Comparison of ENCODE assay signal across 13 cellular contexts in the genomic region with DNA sequence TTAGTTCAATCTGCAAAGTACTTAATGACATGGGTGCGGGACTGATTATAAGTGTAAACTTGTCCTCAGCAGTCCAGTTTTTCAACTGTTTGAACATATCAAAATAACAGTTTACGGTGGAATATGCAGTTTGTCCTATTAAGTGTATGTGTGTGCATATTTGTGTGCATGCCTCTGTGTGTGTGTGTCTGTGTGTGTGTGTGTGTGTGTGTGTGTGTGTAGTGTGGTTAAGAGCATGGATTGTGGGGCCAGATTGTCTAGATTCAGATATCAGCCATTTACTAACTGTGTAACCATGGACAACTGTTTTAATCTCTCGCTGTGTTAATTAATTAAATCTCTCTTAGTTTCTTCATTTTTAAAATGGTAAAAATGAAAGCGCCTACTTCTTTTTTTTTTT. TPM values are rescaled to one million over a fixed set of nuclear protein-coding genes. Genes with fewer than 3 reads are reported as not detected.
DNase-seq lines count a peak whose midpoint lies in the region; ATAC-seq lines count a peak whose summit lies in the region.
"Had no signal": no experiment of that assay in that cellular context is flagged by ENCODE, and none has a peak within 500 bp of the region (broad histone marks: within the 10 kb centered on the region; RNA-seq: fewer than 3 reads in every experiment).

No MANE protein-coding gene starts in this region.

- H3K4me3 Mint-ChIP-seq in activated T-cell treated with anti-CD3 and anti-CD28 coated beads, Interleukin-2, amount 50 U/mL, for 24 hours: peak overlapping the region; percentile 19
- H3K4me3 Mint-ChIP-seq in T-cell: peak overlapping the region in 2 of 3 donors; percentile 49 to 80
- H3K4me3 Mint-ChIP-seq in activated T-helper 1 cell treated with anti-CD3 and anti-CD28 coated beads, Interleukin-12 subunit alpha, Interleukin-12 subunit beta, Interleukin-2, Interleukin-4 antibody, amounts not matched to agents 30 ng/mL and 10 ng/mL and 1 ng/mL, durations not matched to agents 14 hours and 24 hours and 36 hours: no peak overlapping the region

- H3K9me3 ChIP-seq in mononuclear cell (ENCODE audit: low read depth, low read length): no peaks in the 10 kb centered on the region
- H3K9me3 ChIP-seq: ascending aorta, heart left ventricle, MG63, mucosa of descending colon had no signal

- peaks cover 11% of the 10 kb centered on the region for H3K4me1 ChIP-seq in mononuclear cell (ENCODE audit: insufficient read depth, low read length)
- H3K4me1 ChIP-seq: ascending aorta had no signal

- H3K4me3 ChIP-seq in mononuclear cell (ENCODE audit: low read length): peak overlapping the region; percentile 45
- H3K4me3 ChIP-seq: ascending aorta, MG63, mucosa of descending colon had no signal

- DNase-seq in activated T-cell treated with anti-CD3 and anti-CD28 coated beads, Interleukin-2, amount 50 U/mL, for 24 hours: no peak
- no peak for DNase-seq in activated T-cell treated with anti-CD3 and anti-CD28 coated beads, Interleukin-2, amount 50 U/mL, for 48 hours
- DNase-seq in T-cell (no peak), NCI-H2107 (lab: John Stamatoyannopoulos, UW) (no peak), hepatic stellate cell (ENCODE audit: low spot score) (no peak)
- DNase-seq in activated T-helper 1 cell treated with anti-CD3 and anti-CD28 coated beads, Interleukin-12 subunit alpha, Interleukin-12 subunit beta, Interleukin-2, Interleukin-4 antibody, amounts not matched to agents 30 ng/mL and 10 ng/mL and 1 ng/mL, durations not matched to agents 14 hours and 24 hours and 36 hours (ENCODE audit: low spot score): no peak
- DNase-seq: dermis blood vessel endothelial cell, heart left ventricle, MG63, mucosa of descending colon had no signal

- no peaks in the 10 kb centered on the region for H3K36me3 Mint-ChIP-seq in activated T-cell treated with anti-CD3 and anti-CD28 coated beads, Interleukin-2, amount 50 U/mL, for 24 hours (ENCODE audit: low read depth)
- H3K36me3 Mint-ChIP-seq in T-cell: no peaks in the 10 kb centered on the region
- no peaks in the 10 kb centered on the region for H3K36me3 Mint-ChIP-seq in activated T-helper 1 cell treated with anti-CD3 and anti-CD28 coated beads, Interleukin-12 subunit alpha, Interleukin-12 subunit beta, Interleukin-2, Interleukin-4 antibody, amounts not matched to agents 30 ng/mL and 10 ng/mL and 1 ng/mL, durations not matched to agents 14 hours and 24 hours and 36 hours (ENCODE audit: low read depth)

- peak; percentile 21 for ATAC-seq in GM18867 (IDR thresholded peaks at IDR 0.05; ENCODE audit: unreplicated experiment)
- ATAC-seq in T-cell (replicated peaks in 1 of 4): no peak
- ATAC-seq: mucosa of descending colon had no signal

- H3K27me3 ChIP-seq in mononuclear cell (ENCODE audit: insufficient read depth, low read length): no peaks in the 10 kb centered on the region
- H3K27me3 ChIP-seq: ascending aorta, heart left ventricle, MG63 had no signal

- intact Hi-C loops in activated T-helper 1 cell treated with anti-CD3 and anti-CD28 coated beads, Interleukin-12 subunit alpha, Interleukin-12 subunit beta, Interleukin-2, Interleukin-4 antibody, amounts not matched to agents 30 ng/mL and 10 ng/mL and 1 ng/mL, durations not matched to agents 14 hours and 24 hours and 36 hours (cut with micrococcal nuclease): loop anchor here (2.0 kb wide), 2 partner anchors 51 to 77 kb away; a partner anchor contains a TSS

- CTCF ChIA-PET in T-cell (lab: Charles Lee): no interaction called here

- H3K4me1 Mint-ChIP-seq in activated T-cell treated with anti-CD3 and anti-CD28 coated beads, Interleukin-2, amount 50 U/mL, for 24 hours (ENCODE audit: low read depth): peaks cover 9% of the 10 kb centered on the region
- H3K4me1 Mint-ChIP-seq in T-cell: peaks cover 0 to 14% (median 0%) of the 10 kb centered on the region in 3 donors
- peaks cover 5% of the 10 kb centered on the region for H3K4me1 Mint-ChIP-seq in activated T-helper 1 cell treated with anti-CD3 and anti-CD28 coated beads, Interleukin-12 subunit alpha, Interleukin-12 subunit beta, Interleukin-2, Interleukin-4 antibody, amounts not matched to agents 30 ng/mL and 10 ng/mL and 1 ng/mL, durations not matched to agents 14 hours and 24 hours and 36 hours (ENCODE audit: low read depth)

- POLR2A ChIA-PET in T-cell (lab: Charles Lee): no interaction called here

- no peaks in the 10 kb centered on the region for H3K9me3 Mint-ChIP-seq in activated T-cell treated with anti-CD3 and anti-CD28 coated beads, Interleukin-2, amount 50 U/mL, for 24 hours
- H3K9me3 Mint-ChIP-seq in T-cell: no peaks in the 10 kb centered on the region
- no peaks in the 10 kb centered on the region for H3K9me3 Mint-ChIP-seq in activated T-helper 1 cell treated with anti-CD3 and anti-CD28 coated beads, Interleukin-12 subunit alpha, Interleukin-12 subunit beta, Interleukin-2, Interleukin-4 antibody, amounts not matched to agents 30 ng/mL and 10 ng/mL and 1 ng/mL, durations not matched to agents 14 hours and 24 hours and 36 hours

- no peak overlapping the region for H3K27ac Mint-ChIP-seq in activated T-cell treated with anti-CD3 and anti-CD28 coated beads, Interleukin-2, amount 50 U/mL, for 24 hours
- no peak overlapping the region for H3K27ac Mint-ChIP-seq in T-cell
- no peak overlapping the region for H3K27ac Mint-ChIP-seq in activated T-helper 1 cell treated with anti-CD3 and anti-CD28 coated beads, Interleukin-12 subunit alpha, Interleukin-12 subunit beta, Interleukin-2, Interleukin-4 antibody, amounts not matched to agents 30 ng/mL and 10 ng/mL and 1 ng/mL, durations not matched to agents 14 hours and 24 hours and 36 hours

- H3K27me3 Mint-ChIP-seq in activated T-cell treated with anti-CD3 and anti-CD28 coated beads, Interleukin-2, amount 50 U/mL, for 24 hours: no peaks in the 10 kb centered on the region
- no peaks in the 10 kb centered on the region for H3K27me3 Mint-ChIP-seq in T-cell
- H3K27me3 Mint-ChIP-seq in activated T-helper 1 cell treated with anti-CD3 and anti-CD28 coated beads, Interleukin-12 subunit alpha, Interleukin-12 subunit beta, Interleukin-2, Interleukin-4 antibody, amounts not matched to agents 30 ng/mL and 10 ng/mL and 1 ng/mL, durations not matched to agents 14 hours and 24 hours and 36 hours (ENCODE audit: insufficient read depth): peaks cover 1% of the 10 kb centered on the region

RNA-seq across cellular contexts. Expression of a gene that starts 39.0 kb away (rescaled TPM):
- total RNA-seq in T-cell (under 1 TPM; 0.26 to 0.50 (median 0.35) TPM), mononuclear cell (1.4 TPM)
- 0.24 and 0.31 TPM in 2 replicates for total RNA-seq in activated T-helper 1 cell treated with anti-CD3 and anti-CD28 coated beads, Interleukin-12 subunit alpha, Interleukin-12 subunit beta, Interleukin-2, Interleukin-4 antibody, amounts not matched to agents 30 ng/mL and 10 ng/mL and 1 ng/mL, durations not matched to agents 14 hours and 24 hours and 36 hours

RNA-seq across cellular contexts. Expression of a gene that starts 51.5 kb away (rescaled TPM):
- 100 to 1,000 TPM; 180 to 224 (median 194) TPM for total RNA-seq in T-cell
- 274 TPM for total RNA-seq in mononuclear cell
- 268 and 278 TPM in 2 replicates for total RNA-seq in activated T-helper 1 cell treated with anti-CD3 and anti-CD28 coated beads, Interleukin-12 subunit alpha, Interleukin-12 subunit beta, Interleukin-2, Interleukin-4 antibody, amounts not matched to agents 30 ng/mL and 10 ng/mL and 1 ng/mL, durations not matched to agents 14 hours and 24 hours and 36 hours
